In genomic region chr6:30647802-30648460, GRCh38 we compare ENCODE assay signal across 8 cellular contexts. TPM values are rescaled to one million over a fixed set of nuclear protein-coding genes. Genes with fewer than 3 reads are reported as not detected.
DNase-seq lines count a peak whose midpoint lies in the region; FAIRE-seq and TF ChIP-seq lines count a peak whose summit lies in the region.

No MANE protein-coding gene starts in this region.

- H3K4me3 ChIP-seq in MG63 (peak overlapping the region; percentile 82), kidney (ENCODE audit: low read length in 2 of 2) (peak overlapping the region; percentile 87 to 96)

- intact Hi-C loops in kidney (cut with DNase I): no loop called here

- peaks cover 51% of the 10 kb centered on the region for H3K36me3 Mint-ChIP-seq in stimulated activated naive CD8-positive, alpha-beta T cell treated with anti-CD3 and anti-CD28 coated beads, Interleukin-15, Interleukin-2, amounts not matched to agents 100 ng/mL and 50 ng/mL, for 24 hours (ENCODE audit: low read depth)

- H3K36me3 ChIP-seq in MG63 (peaks cover 13% of the 10 kb centered on the region), kidney (ENCODE audit: control insufficient read depth in 1 of 2, insufficient read depth in 2 of 2, low read length in 2 of 2) (peaks cover 9 to 27% of the 10 kb centered on the region in 2 donors)

- peak overlapping the region; percentile 68 to 85 for H3K9ac ChIP-seq in kidney (ENCODE audit: low read length in 2 of 2)

- peaks cover 0 to 12% of the 10 kb centered on the region in 2 donors for H3K4me1 ChIP-seq in kidney (ENCODE audit: control insufficient read depth in 1 of 2, insufficient read depth in 1 of 2, low read depth in 1 of 2, low read length in 2 of 2)

- H3K9me3 ChIP-seq in MG63 (no peaks in the 10 kb centered on the region), kidney (ENCODE audit: control insufficient read depth in 1 of 2, low read length in 2 of 2) (no peaks in the 10 kb centered on the region)

- peak overlapping the region; percentile 91 for H3K4me3 Mint-ChIP-seq in stimulated activated naive CD8-positive, alpha-beta T cell treated with anti-CD3 and anti-CD28 coated beads, Interleukin-15, Interleukin-2, amounts not matched to agents 100 ng/mL and 50 ng/mL, for 24 hours

- TF ChIP-seq CTCF in kidney (IDR thresholded peaks at IDR 0.05; ENCODE audit: borderline replicate concordance, extremely low read depth, insufficient read depth): no peak

- peak overlapping the region; percentile 97 for H3K27ac ChIP-seq in angular gyrus (ENCODE audit: low read depth, low read length)
- H3K27ac ChIP-seq in kidney (ENCODE audit: low read depth in 2 of 2, low read length in 2 of 2): peak overlapping the region; percentile 92 to 94

- H3K27ac Mint-ChIP-seq in stimulated activated naive CD8-positive, alpha-beta T cell treated with anti-CD3 and anti-CD28 coated beads, Interleukin-15, Interleukin-2, amounts not matched to agents 100 ng/mL and 50 ng/mL, for 24 hours: peak overlapping the region; percentile 88

- peak; percentile 80 for DNase-seq in NCI-H1436 (lab: John Stamatoyannopoulos, UW)
- DNase-seq in NCI-H1436 treated with DMSO at 0.1 percent for 48 hours (lab: John Stamatoyannopoulos, UW): no peak
- no peak for DNase-seq in MG63
- DNase-seq in kidney: no peak
- DNase-seq in stimulated activated CD4-positive, alpha-beta T cell treated with anti-CD3 and anti-CD28 coated beads, Interleukin-4, amount 100 ng/mL, for 1 hour: no peak
- no peak for DNase-seq in NCI-H226

- H3K9me3 Mint-ChIP-seq in stimulated activated naive CD8-positive, alpha-beta T cell treated with anti-CD3 and anti-CD28 coated beads, Interleukin-15, Interleukin-2, amounts not matched to agents 100 ng/mL and 50 ng/mL, for 24 hours: no peaks in the 10 kb centered on the region

- H3K27me3 Mint-ChIP-seq in stimulated activated naive CD8-positive, alpha-beta T cell treated with anti-CD3 and anti-CD28 coated beads, Interleukin-15, Interleukin-2, amounts not matched to agents 100 ng/mL and 50 ng/mL, for 24 hours: no peaks in the 10 kb centered on the region

- no peak for FAIRE-seq in kidney (lab: Jason Lieb, UNC)

- no peaks in the 10 kb centered on the region for H3K27me3 ChIP-seq in MG63

- H3K4me1 Mint-ChIP-seq in stimulated activated naive CD8-positive, alpha-beta T cell treated with anti-CD3 and anti-CD28 coated beads, Interleukin-15, Interleukin-2, amounts not matched to agents 100 ng/mL and 50 ng/mL, for 24 hours (ENCODE audit: low read depth): peaks cover 30% of the 10 kb centered on the region

RNA-seq across cellular contexts. Expression of gene C6orf136, which starts 1.0 kb away (rescaled TPM):
- total RNA-seq in MG63 (2014; rRNA removed; shearing (Covaris generic); ENCODE audit: low replicate concordance): 1.9 and 3.2 TPM in 2 replicates
- 27.4 TPM for total RNA-seq in kidney
- 45.6 TPM for polyA plus RNA-seq in kidney (ENCODE audit: insufficient read depth, low read depth, low replicate concordance)

RNA-seq across cellular contexts. Expression of gene ATAT1, which starts 21.3 kb away (rescaled TPM):
- total RNA-seq in MG63 (2014; rRNA removed; shearing (Covaris generic); ENCODE audit: low replicate concordance): 0.16 TPM in 1 of 2 replicates, not detected in the other
- total RNA-seq in kidney: 10.4 TPM
- polyA plus RNA-seq in kidney (ENCODE audit: insufficient read depth, low read depth, low replicate concordance): 12.4 TPM

RNA-seq across cellular contexts. Expression of gene DHX16, which starts 24.9 kb away (rescaled TPM):
- total RNA-seq in MG63 (2014; rRNA removed; shearing (Covaris generic); ENCODE audit: low replicate concordance): 16.6 and 24.2 TPM in 2 replicates
- 30.5 TPM for total RNA-seq in kidney
- 26.7 TPM for polyA plus RNA-seq in kidney (ENCODE audit: insufficient read depth, low read depth, low replicate concordance)

RNA-seq across cellular contexts. Expression of gene MRPS18B, which starts 30.3 kb away (rescaled TPM):
- 11.9 and 29.9 TPM in 2 replicates for total RNA-seq in MG63 (2014; rRNA removed; shearing (Covaris generic); ENCODE audit: low replicate concordance)
- 62.1 TPM for total RNA-seq in kidney
- 135 TPM for polyA plus RNA-seq in kidney (ENCODE audit: insufficient read depth, low read depth, low replicate concordance)

RNA-seq across cellular contexts. Expression of gene PPP1R10, which starts 30.9 kb away (rescaled TPM):
- total RNA-seq in MG63 (2014; rRNA removed; shearing (Covaris generic); ENCODE audit: low replicate concordance): 3.9 and 6.7 TPM in 2 replicates
- 65.0 TPM for total RNA-seq in kidney
- 19.7 TPM for polyA plus RNA-seq in kidney (ENCODE audit: insufficient read depth, low read depth, low replicate concordance)
